ENCODE assay signal across 7 cellular contexts in genomic region chr17:11816409-11816808, GRCh38.
"Had no signal": no experiment of that assay in that cellular context is flagged by ENCODE, and none has a peak within 500 bp of the region (broad histone marks: within the 10 kb centered on the region; RNA-seq: fewer than 3 reads in every experiment).

No MANE protein-coding gene starts in this region.

- H3K4me1 Mint-ChIP-seq: IgD-negative memory B cell had no signal

- H3K4me3 Mint-ChIP-seq: IgD-negative memory B cell had no signal

- H3K27ac Mint-ChIP-seq: IgD-negative memory B cell had no signal

- H3K27ac ChIP-seq: HL-60 had no signal

- DNase-seq: IMR-90, KBM-7 had no signal

- H3K9me3 Mint-ChIP-seq: IgD-negative memory B cell had no signal

- H3K27me3 Mint-ChIP-seq: IgD-negative memory B cell had no signal

- H3K4me3 ChIP-seq: K562 had no signal

- ATAC-seq: HepG2, K562 had no signal

- H3K36me3 Mint-ChIP-seq: IgD-negative memory B cell had no signal

- FAIRE-seq: HepG2, HTR-8/SVneo, K562 had no signal
